11 cellular contexts compared by ENCODE assay signal in genomic region chr14:92382677-92383076, GRCh38. TPM values are rescaled to one million over a fixed set of nuclear protein-coding genes. Genes with fewer than 3 reads are reported as not detected.
DNase-seq lines count a peak whose midpoint lies in the region; ATAC-seq and TF ChIP-seq lines count a peak whose summit lies in the region.
"Had no signal": no experiment of that assay in that cellular context is flagged by ENCODE, and none has a peak within 500 bp of the region (broad histone marks: within the 10 kb centered on the region; RNA-seq: fewer than 3 reads in every experiment).

No MANE protein-coding gene starts in this region.

- H3K27ac ChIP-seq in PC-9: no peak overlapping the region
- no peak overlapping the region for H3K27ac ChIP-seq in left ventricle myocardium inferior (replicated peaks)
- H3K27ac ChIP-seq in ovary: no peak overlapping the region

- no peak for TF ChIP-seq EP300 in ovary (IDR thresholded peaks at IDR 0.05)

- no peak overlapping the region for H3K4me3 Mint-ChIP-seq in activated CD8-positive, alpha-beta T cell treated with anti-CD3 and anti-CD28 coated beads for 36 hours
- H3K4me3 Mint-ChIP-seq in activated CD8-positive, alpha-beta memory T cell treated with anti-CD3 and anti-CD28 coated beads, Interleukin-2, amount 10 ng/mL, durations not matched to agents 7 days and 5 days: no peak overlapping the region
- H3K4me3 Mint-ChIP-seq: activated CD4-positive, alpha-beta memory T cell treated with anti-CD3 and anti-CD28 coated beads, Interleukin-2, amount 10 ng/mL, durations not matched to agents 7 days and 5 days had no signal

- H3K36me3 ChIP-seq in PC-9 (ENCODE audit: low read depth) (no peaks in the 10 kb centered on the region), left ventricle myocardium inferior (no peaks in the 10 kb centered on the region), ovary (no peaks in the 10 kb centered on the region)

- TF ChIP-seq CTCF in GM12872 (IDR thresholded peaks at IDR 0.05; ENCODE audit: insufficient read depth, low read depth, low read length) (peak; percentile 24; the same call in 1 of the 3 replicates), PC-9 (conservative IDR thresholded peaks at IDR 0.05) (peak; percentile 75), left ventricle myocardium inferior (IDR thresholded peaks at IDR 0.05; ENCODE audit: borderline replicate concordance) (peak; percentile 61), ovary (IDR thresholded peaks at IDR 0.05) (no peak)
- no peak for TF ChIP-seq CTCF in activated CD8-positive, alpha-beta T cell treated with anti-CD3 and anti-CD28 coated beads for 36 hours (IDR thresholded peaks at IDR 0.05)

- H3K79me2 ChIP-seq in PC-9 (ENCODE audit: low read depth): no peaks in the 10 kb centered on the region

- H3K4me3 ChIP-seq in PC-9 (no peak overlapping the region), left ventricle myocardium inferior (no peak overlapping the region), ovary (no peak overlapping the region)

- H3K27ac Mint-ChIP-seq in activated CD8-positive, alpha-beta T cell treated with anti-CD3 and anti-CD28 coated beads for 36 hours: no peak overlapping the region
- no peak overlapping the region for H3K27ac Mint-ChIP-seq in activated CD8-positive, alpha-beta memory T cell treated with anti-CD3 and anti-CD28 coated beads, Interleukin-2, amount 10 ng/mL, durations not matched to agents 7 days and 5 days
- H3K27ac Mint-ChIP-seq: activated CD4-positive, alpha-beta memory T cell treated with anti-CD3 and anti-CD28 coated beads, Interleukin-2, amount 10 ng/mL, durations not matched to agents 7 days and 5 days had no signal

- no peaks in the 10 kb centered on the region for H3K27me3 Mint-ChIP-seq in activated CD8-positive, alpha-beta T cell treated with anti-CD3 and anti-CD28 coated beads for 36 hours
- H3K27me3 Mint-ChIP-seq in activated CD8-positive, alpha-beta memory T cell treated with anti-CD3 and anti-CD28 coated beads, Interleukin-2, amount 10 ng/mL, durations not matched to agents 7 days and 5 days: peaks cover 5% of the 10 kb centered on the region
- H3K27me3 Mint-ChIP-seq: activated CD4-positive, alpha-beta memory T cell treated with anti-CD3 and anti-CD28 coated beads, Interleukin-2, amount 10 ng/mL, durations not matched to agents 7 days and 5 days had no signal

- CTCF ChIA-PET in PC-9 (lab: Charles Lee): no interaction called here
- CTCF ChIA-PET in activated CD8-positive, alpha-beta T cell treated with anti-CD3 and anti-CD28 coated beads for 36 hours (lab: Charles Lee): interaction anchor here (1.2 to 1.6 kb wide), 2 partner anchors 29 to 248 kb away, joined by 3 to 4 read pairs; no protein-coding TSS in a partner anchor
- CTCF ChIA-PET in activated CD8-positive, alpha-beta memory T cell treated with anti-CD3 and anti-CD28 coated beads, Interleukin-2, amount 10 ng/mL, durations not matched to agents 7 days and 5 days (lab: Charles Lee): no interaction called here

- no peak overlapping the region for H2AFZ ChIP-seq in PC-9

- no peaks in the 10 kb centered on the region for H3K4me1 Mint-ChIP-seq in activated CD8-positive, alpha-beta T cell treated with anti-CD3 and anti-CD28 coated beads for 36 hours (ENCODE audit: low read depth)
- H3K4me1 Mint-ChIP-seq in activated CD8-positive, alpha-beta memory T cell treated with anti-CD3 and anti-CD28 coated beads, Interleukin-2, amount 10 ng/mL, durations not matched to agents 7 days and 5 days: no peaks in the 10 kb centered on the region
- H3K4me1 Mint-ChIP-seq: activated CD4-positive, alpha-beta memory T cell treated with anti-CD3 and anti-CD28 coated beads, Interleukin-2, amount 10 ng/mL, durations not matched to agents 7 days and 5 days had no signal

- intact Hi-C loops in PC-9 (cut with micrococcal nuclease; ENCODE audit: unreplicated experiment): no loop called here
- intact Hi-C loops in left ventricle myocardium inferior (cut with micrococcal nuclease): no loop called here
- intact Hi-C loops in activated CD8-positive, alpha-beta T cell treated with anti-CD3 and anti-CD28 coated beads for 36 hours (cut with micrococcal nuclease): no loop called here
- intact Hi-C loops in ovary (cut with DNase I): no loop called here

- H3K4me1 ChIP-seq in PC-9 (replicated peaks; ENCODE audit: insufficient read depth): peaks cover 7% of the 10 kb centered on the region; the same call in 1 of the 2 replicates
- H3K4me1 ChIP-seq in left ventricle myocardium inferior: no peaks in the 10 kb centered on the region
- no peaks in the 10 kb centered on the region for H3K4me1 ChIP-seq in ovary (ENCODE audit: insufficient read depth)

- H3K36me3 Mint-ChIP-seq in activated CD8-positive, alpha-beta T cell treated with anti-CD3 and anti-CD28 coated beads for 36 hours (ENCODE audit: low read depth): no peaks in the 10 kb centered on the region
- no peaks in the 10 kb centered on the region for H3K36me3 Mint-ChIP-seq in activated CD8-positive, alpha-beta memory T cell treated with anti-CD3 and anti-CD28 coated beads, Interleukin-2, amount 10 ng/mL, durations not matched to agents 7 days and 5 days

- H3K27me3 ChIP-seq in PC-9 (ENCODE audit: insufficient read depth, low read depth): no peaks in the 10 kb centered on the region
- peaks cover 50% of the 10 kb centered on the region for H3K27me3 ChIP-seq in left ventricle myocardium inferior (ENCODE audit: low read depth)
- no peaks in the 10 kb centered on the region for H3K27me3 ChIP-seq in ovary

- BruUV-seq in PC-9 (replicated peaks; lab: Mats Ljungman, UMichigan): no TSS peak

- no peak for ATAC-seq in activated CD8-positive, alpha-beta T cell treated with anti-CD3 and anti-CD28 coated beads for 36 hours
- no peak for ATAC-seq in activated CD8-positive, alpha-beta memory T cell treated with anti-CD3 and anti-CD28 coated beads, Interleukin-2, amount 10 ng/mL, durations not matched to agents 7 days and 5 days
- ATAC-seq in GM21526 (IDR thresholded peaks at IDR 0.05; ENCODE audit: low FRiP score, unreplicated experiment): no peak

- WGBS in ovary, 3 donors: 59 to 72% (median 65%) methylated on average over 4 of the region's 4 CpGs

- H4K20me1 ChIP-seq in PC-9 (ENCODE audit: insufficient read depth): no peaks in the 10 kb centered on the region

- no peaks in the 10 kb centered on the region; the same call in 1 of the 2 replicates for H3F3A ChIP-seq in PC-9 (ENCODE audit: insufficient read depth, low read depth)

- POLR2A ChIA-PET in PC-9 (lab: Charles Lee; ENCODE audit: unreplicated experiment): no interaction called here
- POLR2A ChIA-PET in activated CD8-positive, alpha-beta T cell treated with anti-CD3 and anti-CD28 coated beads for 36 hours (lab: Charles Lee): no interaction called here

- H3K4me2 ChIP-seq in PC-9: no peak overlapping the region

- DNase-seq in 8988T: peak; percentile 61
- DNase-seq in PC-9: peak in 1 of 2 experiments; percentile 19
- DNase-seq in left ventricle myocardium inferior: no peak
- no peak for DNase-seq in activated CD8-positive, alpha-beta T cell treated with anti-CD3 and anti-CD28 coated beads for 36 hours
- DNase-seq in activated CD8-positive, alpha-beta memory T cell treated with anti-CD3 and anti-CD28 coated beads, Interleukin-2, amount 10 ng/mL, durations not matched to agents 7 days and 5 days: no peak
- DNase-seq in ovary: no peak
- DNase-seq: activated CD4-positive, alpha-beta memory T cell treated with anti-CD3 and anti-CD28 coated beads, Interleukin-2, amount 10 ng/mL, durations not matched to agents 7 days and 5 days; cerebellar nuclear complex; EL had no signal

- H3K9me3 ChIP-seq in PC-9 (ENCODE audit: insufficient read depth, low read depth) (no peaks in the 10 kb centered on the region), left ventricle myocardium inferior (replicated peaks) (no peaks in the 10 kb centered on the region), ovary (no peaks in the 10 kb centered on the region)

- no peaks in the 10 kb centered on the region for H3K9me2 ChIP-seq in PC-9 (ENCODE audit: insufficient read depth)

- TF ChIP-seq POLR2A in ovary (IDR thresholded peaks at IDR 0.05): no peak

- no peaks in the 10 kb centered on the region for H3K9me3 Mint-ChIP-seq in activated CD8-positive, alpha-beta T cell treated with anti-CD3 and anti-CD28 coated beads for 36 hours
- no peaks in the 10 kb centered on the region for H3K9me3 Mint-ChIP-seq in activated CD8-positive, alpha-beta memory T cell treated with anti-CD3 and anti-CD28 coated beads, Interleukin-2, amount 10 ng/mL, durations not matched to agents 7 days and 5 days (ENCODE audit: low read depth)
- H3K9me3 Mint-ChIP-seq: activated CD4-positive, alpha-beta memory T cell treated with anti-CD3 and anti-CD28 coated beads, Interleukin-2, amount 10 ng/mL, durations not matched to agents 7 days and 5 days had no signal

RNA-seq across cellular contexts. Expression of gene SLC24A4, which starts 59.7 kb away (rescaled TPM):
- total RNA-seq in PC-9 (2021) (not detected in 2 replicates), left ventricle myocardium inferior (0.36 TPM), ovary (under 1 TPM; 0.11 to 0.61 (median 0.24) TPM)
- not detected for total RNA-seq in activated CD8-positive, alpha-beta T cell treated with anti-CD3 and anti-CD28 coated beads for 36 hours
- total RNA-seq in activated CD8-positive, alpha-beta memory T cell treated with anti-CD3 and anti-CD28 coated beads, Interleukin-2, amount 10 ng/mL, durations not matched to agents 7 days and 5 days: not detected
- under 1 TPM; 0.10 to 0.98 TPM for polyA plus RNA-seq in ovary
- total RNA-seq: activated CD4-positive, alpha-beta memory T cell treated with anti-CD3 and anti-CD28 coated beads, Interleukin-2, amount 10 ng/mL, durations not matched to agents 7 days and 5 days had no signal

Comparison
In these comparisons a context has a peak if more than half of its experiments do, and no peak if none do; other contexts are left out.
1. CTCF ChIP-seq: peak in GM12872 (single experiment), PC-9 (single experiment) and left ventricle myocardium inferior (single experiment); none in activated CD8-positive, alpha-beta T cell treated with anti-CD3 and anti-CD28 coated beads for 36 hours (single experiment) and ovary (0 of 3).